In genomic region chr2:46635442-46635841, GRCh38 we compare ENCODE assay signal across 21 cellular contexts.
"Had no signal": no experiment of that assay in that cellular context is flagged by ENCODE, and none has a peak within 500 bp of the region (broad histone marks: within the 10 kb centered on the region; RNA-seq: fewer than 3 reads in every experiment).

No MANE protein-coding gene starts in this region.

- H3K4me1 ChIP-seq: gastrocnemius medialis, heart right ventricle, left lung, lower lobe of right lung, pancreas, suprapubic skin, thyroid gland, upper lobe of left lung, uterus had no signal

- H3K4me2 ChIP-seq: smooth muscle cell had no signal

- H3K36me3 ChIP-seq: gastrocnemius medialis, pancreas, thyroid gland, upper lobe of left lung, uterus had no signal

- H3K9me3 ChIP-seq: gastrocnemius medialis, heart right ventricle, left lung, lower lobe of right lung, pancreas, suprapubic skin, thyroid gland, upper lobe of left lung, uterus had no signal

- H3K4me3 ChIP-seq: gastrocnemius medialis, heart right ventricle, left lung, lower lobe of right lung, pancreas, smooth muscle cell, suprapubic skin, thyroid gland, upper lobe of left lung, uterus had no signal

- FAIRE-seq: endometrium, keratinocyte, pancreas had no signal

- ATAC-seq: esophagus mucosa, gastrocnemius medialis, heart right ventricle, pancreas, right cardiac atrium had no signal

- H3K27me3 Mint-ChIP-seq: progenitor cell of endocrine pancreas had no signal

- DNase-seq: effector memory CD4-positive, alpha-beta T cell; gastrocnemius medialis; heart right ventricle; hypothalamus; left lung; lower lobe of right lung; mesenchymal stem cell; midbrain; pancreas; right cardiac atrium; stimulated activated CD4-positive, alpha-beta T cell treated with anti-CD3 and anti-CD28 coated beads, Interleukin-2, amount 100 ng/mL, for 48 hours; stimulated activated naive CD8-positive, alpha-beta T cell treated with anti-CD3 and anti-CD28 coated beads, Interleukin-15, Interleukin-2, amounts not matched to agents 100 U/mL and 50 U/mL, for 24 hours; thyroid gland; upper lobe of left lung; uterus had no signal

- H3K27me3 ChIP-seq: gastrocnemius medialis, heart right ventricle, left lung, pancreas, suprapubic skin, thyroid gland, upper lobe of left lung, uterus had no signal

- H3K27ac ChIP-seq: gastrocnemius medialis, heart right ventricle, left lung, lower lobe of right lung, pancreas, suprapubic skin, thyroid gland, upper lobe of left lung, uterus had no signal
